28 cellular contexts compared by ENCODE assay signal in genomic region chr5:164145458-164145857, GRCh38.
"Had no signal": no experiment of that assay in that cellular context is flagged by ENCODE, and none has a peak within 500 bp of the region (broad histone marks: within the 10 kb centered on the region; RNA-seq: fewer than 3 reads in every experiment).

No MANE protein-coding gene starts in this region.

- H3K79me2 ChIP-seq: parathyroid adenoma had no signal

- H3K9me3 ChIP-seq: ovary, psoas muscle, right lobe of liver, sigmoid colon, spleen, suprapubic skin, testis, tibial artery, transverse colon, upper lobe of right lung, uterus had no signal

- H3K27ac ChIP-seq: neural progenitor cell, ovary, parathyroid adenoma, psoas muscle, right lobe of liver, sigmoid colon, spleen, suprapubic skin, testis, tibial artery, transverse colon, upper lobe of right lung, uterus had no signal

- H3K9ac ChIP-seq: neural progenitor cell, parathyroid adenoma had no signal

- ATAC-seq: natural killer cell; psoas muscle; right cardiac atrium; right lobe of liver; stimulated activated memory B cell treated with anti-CD40 and anti-IgM and Interleukin-4, amounts not matched to agents 10 μg/mL and 1 μg/mL and 100 μg/mL, for 72 hours; stimulated activated naive CD8-positive, alpha-beta T cell treated with anti-CD3 and anti-CD28 coated beads, Interleukin-15, amount 100 ng/mL, for 72 hours; stimulated activated naive CD8-positive, alpha-beta T cell treated with anti-CD3 and anti-CD28 coated beads, Interleukin-15, Interleukin-2, amounts not matched to agents 100 U/mL and 50 U/mL, for 24 hours; upper lobe of right lung had no signal

- H3K4me2 ChIP-seq: neural progenitor cell had no signal

- H3K4me1 ChIP-seq: parathyroid adenoma, psoas muscle, right lobe of liver, sigmoid colon, spleen, suprapubic skin, testis, tibial artery, transverse colon, upper lobe of right lung, uterus had no signal

- H3K27me3 ChIP-seq: neural progenitor cell, ovary, right lobe of liver, sigmoid colon, spleen, suprapubic skin, testis, tibial artery, transverse colon, upper lobe of right lung, uterus had no signal

- DNase-seq: natural killer cell; occipital lobe; ovary; posterior cingulate gyrus; psoas muscle; right cardiac atrium; right lobe of liver; sigmoid colon; small intestine; spleen; stimulated activated CD4-positive, alpha-beta T cell treated with anti-CD3 and anti-CD28 coated beads, Interleukin-12 subunit alpha, Interleukin-12 subunit beta, amount 100 ng/mL, for 4 hours; stimulated activated CD4-positive, alpha-beta T cell treated with anti-CD3 and anti-CD28 coated beads, Interleukin-1b, Interleukin-23, amount 100 ng/mL, for 48 hours; stimulated activated CD4-positive, alpha-beta T cell treated with anti-CD3 and anti-CD28 coated beads, Interleukin-4, amount 100 ng/mL, for 1 hour; stimulated activated CD4-positive, alpha-beta T cell treated with anti-CD3 and anti-CD28 coated beads, Interleukin-4, amount 100 ng/mL, for 4 hours; stimulated activated CD8-positive, alpha-beta memory T cell treated with anti-CD3 and anti-CD28 coated beads, Interleukin-4, amount 100 ng/mL, for 48 hours; stimulated activated naive CD4-positive, alpha-beta T cell; stimulated activated naive CD8-positive, alpha-beta T cell treated with anti-CD3 and anti-CD28 coated beads, Interleukin-15, amount 100 ng/mL, for 72 hours; stimulated activated naive CD8-positive, alpha-beta T cell treated with anti-CD3 and anti-CD28 coated beads, Interleukin-15, Interleukin-2, amounts not matched to agents 100 U/mL and 50 U/mL, for 24 hours; substantia nigra; testis; tibial artery; transverse colon; upper lobe of right lung; uterus had no signal

- FAIRE-seq: small intestine had no signal

- H3K36me3 ChIP-seq: neural progenitor cell, ovary, right lobe of liver, sigmoid colon, spleen, suprapubic skin, tibial artery, transverse colon, upper lobe of right lung, uterus had no signal

- H3K4me3 ChIP-seq: neural progenitor cell, ovary, psoas muscle, right lobe of liver, sigmoid colon, spleen, suprapubic skin, testis, tibial artery, transverse colon, upper lobe of right lung, uterus had no signal

- H2AFZ ChIP-seq: neural progenitor cell, parathyroid adenoma had no signal
